8 cellular contexts compared by ENCODE assay signal in the genomic region with DNA sequence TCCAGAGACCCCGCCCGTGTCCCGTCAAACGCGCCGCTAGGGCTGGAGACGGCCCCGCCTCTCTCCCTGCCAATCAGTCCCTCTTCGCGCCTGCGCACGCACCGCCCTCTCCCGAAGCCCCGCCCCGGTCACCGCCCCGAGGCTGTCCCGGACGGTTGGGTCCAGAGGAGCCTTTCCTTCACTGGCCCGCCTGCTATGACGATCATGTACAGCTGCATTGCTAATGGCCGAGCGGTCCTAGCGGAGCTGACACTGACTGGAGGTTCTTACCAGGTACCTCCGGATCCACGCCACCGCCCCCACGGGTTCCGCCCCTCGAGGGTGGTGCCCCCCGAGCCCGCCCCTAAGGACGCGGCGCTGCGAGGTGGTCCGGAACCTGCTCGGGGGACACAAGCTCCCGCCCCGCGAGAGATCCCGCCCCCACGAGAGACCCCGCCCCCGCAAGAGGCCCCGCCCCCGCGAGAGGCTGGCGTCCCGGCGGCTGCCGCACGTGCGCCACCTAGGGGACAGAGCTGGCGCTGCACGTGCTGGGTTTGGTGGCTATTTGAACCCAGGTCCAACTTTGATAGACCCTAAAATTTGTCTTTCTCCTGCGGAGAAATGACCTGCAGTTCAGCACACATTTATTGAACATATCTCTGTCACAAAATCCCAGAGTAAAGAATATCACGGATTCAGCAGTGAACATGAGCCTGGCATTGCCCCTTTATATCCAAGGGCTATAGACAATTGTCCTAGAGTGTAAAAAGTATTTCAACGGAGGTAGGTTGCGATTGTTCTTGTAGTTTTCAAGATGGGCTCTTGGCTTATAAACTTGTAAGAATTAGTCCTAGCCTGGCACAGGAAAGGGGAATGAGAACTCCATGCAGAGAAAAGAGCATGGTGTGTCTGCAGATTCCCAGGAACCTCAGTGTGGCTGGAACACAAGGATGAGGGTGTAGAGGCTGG.
A peak's percentile ranks its signal among the peaks of the same experiment; 100 is the strongest.
DNase-seq lines count a peak whose midpoint lies in the region; ATAC-seq and TF ChIP-seq lines count a peak whose summit lies in the region.

No MANE protein-coding gene starts in this region.

- H2BK15ac ChIP-seq in mesendoderm (replicated peaks; ENCODE audit: low read depth): no peak overlapping the region

- ATAC-seq in GM21390 (IDR thresholded peaks at IDR 0.05; ENCODE audit: unreplicated experiment): peak; percentile 100

- H2AK5ac ChIP-seq in mesendoderm (ENCODE audit: low read length): no peak overlapping the region

- H3K27me3 ChIP-seq in endodermal cell (ENCODE audit: control insufficient read depth, insufficient read depth, low read length, poor library complexity, severe bottlenecking): peaks cover 7% of the 10 kb centered on the region
- H3K27me3 ChIP-seq in mesendoderm (ENCODE audit: insufficient read depth, low read length, poor library complexity): no peaks in the 10 kb centered on the region

- no peak overlapping the region for H2BK5ac ChIP-seq in mesendoderm (ENCODE audit: low read length)

- H3K27ac Mint-ChIP-seq in endodermal cell: no peak overlapping the region

- H3K4me2 ChIP-seq in mesendoderm (ENCODE audit: low read length): peak overlapping the region; percentile 25

- no peak overlapping the region for H3K4ac ChIP-seq in mesendoderm (ENCODE audit: low read depth, low read length)

- H3K79me2 ChIP-seq in mesendoderm (ENCODE audit: control insufficient read depth, insufficient read depth, low read length): no peaks in the 10 kb centered on the region

- peaks cover 16% of the 10 kb centered on the region for H3K27me3 Mint-ChIP-seq in endodermal cell (ENCODE audit: insufficient read depth)

- H3K4me3 ChIP-seq in endodermal cell (ENCODE audit: low read length): peak overlapping the region; percentile 83
- no peak overlapping the region for H3K4me3 ChIP-seq in mesendoderm (ENCODE audit: low read length)

- H4K5ac ChIP-seq in mesendoderm (ENCODE audit: low read length): no peak overlapping the region

- H3K56ac ChIP-seq in mesendoderm (ENCODE audit: low read length): peak overlapping the region; percentile 75

- no peak overlapping the region for H4K8ac ChIP-seq in mesendoderm (ENCODE audit: low read depth, low read length)

- H3K27ac ChIP-seq in endodermal cell (ENCODE audit: low read depth, low read length): no peak overlapping the region
- H3K27ac ChIP-seq in mesendoderm (ENCODE audit: low read depth, low read length): no peak overlapping the region

- no peaks in the 10 kb centered on the region for H3K9me3 ChIP-seq in endodermal cell (ENCODE audit: control insufficient read depth, low read length)

- peak overlapping the region; percentile 51 for H3K4me3 Mint-ChIP-seq in endodermal cell

- H3K79me1 ChIP-seq in mesendoderm (ENCODE audit: low read length): no peaks in the 10 kb centered on the region

- no peak overlapping the region for H3K9ac ChIP-seq in endodermal cell (ENCODE audit: extremely low read depth, low read length, poor library complexity, severe bottlenecking)
- peak overlapping the region; percentile 49 for H3K9ac ChIP-seq in mesendoderm (ENCODE audit: low read length)

- WGBS in endodermal cell (ENCODE audit: insufficient coverage in 1 of 2, insufficient read length in 1 of 2), 2 experiments: 4 to 13% methylated on average over 17 to 61 of the region's 61 CpGs
- no CpG with 5 or more reads among the region's 61 CpGs for WGBS in mesendoderm (ENCODE audit: extremely low coverage, insufficient coverage, low lambda C conversion rate)

- DNase-seq in COLO829 (ENCODE audit: low spot score) (peak; percentile 97), HUDEP-2 (lab: John Stamatoyannopoulos, UW; ENCODE audit: unreplicated experiment in 76 of 76) (peak; percentile 59 to 99 (median 97)), NOMO-1 treated with dmso at 0.1 percent for 144 hours (lab: John Stamatoyannopoulos, UW; ENCODE audit: unreplicated experiment) (peak; percentile 98), endodermal cell (peak; percentile 100), mesendoderm (peak; percentile 100)
- peak; percentile 96 for DNase-seq in activated CD8-positive, alpha-beta memory T cell treated with anti-CD3 and anti-CD28 coated beads, Interleukin-2, amount 50 U/mL, for 1 hour (ENCODE audit: extremely low read depth)
- DNase-seq in stimulated activated CD8-positive, alpha-beta memory T cell treated with anti-CD3 and anti-CD28 coated beads, Interleukin-12 subunit alpha, Interleukin-12 subunit beta, amount 100 ng/mL, for 4 hours (ENCODE audit: low read depth): peak; percentile 97

- no peaks in the 10 kb centered on the region for H3K36me3 Mint-ChIP-seq in endodermal cell (ENCODE audit: low read depth)

- no peak overlapping the region for H2BK120ac ChIP-seq in mesendoderm (ENCODE audit: low read depth, low read length)

- no peak overlapping the region for H3K18ac ChIP-seq in mesendoderm (ENCODE audit: low read length)

- no peaks in the 10 kb centered on the region for H3K9me3 Mint-ChIP-seq in endodermal cell

- H3K4me1 ChIP-seq in endodermal cell (ENCODE audit: control insufficient read depth, insufficient read depth, low read length): peaks cover 11% of the 10 kb centered on the region
- no peaks in the 10 kb centered on the region for H3K4me1 ChIP-seq in mesendoderm (ENCODE audit: control insufficient read depth, low read depth, low read length)

- H3K23ac ChIP-seq in mesendoderm (ENCODE audit: low read length): no peak overlapping the region

- peaks cover 9% of the 10 kb centered on the region for H3K4me1 Mint-ChIP-seq in endodermal cell

- H3K36me3 ChIP-seq in endodermal cell (ENCODE audit: control insufficient read depth, insufficient read depth, low read length) (no peaks in the 10 kb centered on the region), mesendoderm (ENCODE audit: control insufficient read depth, insufficient read depth, low read length) (no peaks in the 10 kb centered on the region)

- peak; percentile 97 for TF ChIP-seq CTCF in endodermal cell (conservative IDR thresholded peaks at IDR 0.05)
